7 cellular contexts compared by ENCODE assay signal in the genomic region with DNA sequence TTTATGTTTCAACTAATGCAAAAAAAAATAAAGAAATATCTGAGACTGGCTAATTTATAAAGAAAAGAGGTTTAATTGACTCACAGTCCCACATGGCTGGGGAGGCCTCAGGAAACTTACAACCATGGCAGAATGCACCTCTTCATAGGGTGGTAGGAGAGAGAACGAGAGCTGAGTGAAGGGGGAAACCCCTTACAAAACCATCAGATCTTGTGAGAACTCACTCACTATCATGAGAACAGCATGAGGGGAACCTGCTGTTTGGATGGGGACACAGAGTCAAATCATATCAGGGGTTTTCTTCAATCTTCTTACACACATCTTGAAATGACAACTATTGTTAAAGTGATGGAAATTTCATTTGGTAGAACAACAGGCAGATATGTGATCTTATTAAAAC. TPM values are rescaled to one million over a fixed set of nuclear protein-coding genes. Genes with fewer than 3 reads are reported as not detected.
A peak's percentile ranks its signal among the peaks of the same experiment; 100 is the strongest.
DNase-seq lines count a peak whose midpoint lies in the region; ATAC-seq and TF ChIP-seq lines count a peak whose summit lies in the region.
"Not testable (repeated sequence)": the region's sequence is repeated elsewhere in the genome, so short reads cannot be mapped to it uniquely, and the experiment has no call there.

No MANE protein-coding gene starts in this region.

- POLR2A ChIA-PET in GM10248 (lab: Yijun Ruan, JAX): not testable (repeated sequence)

- not testable (repeated sequence) for TF ChIP-seq CTCF in GM10248 (IDR thresholded peaks at IDR 0.05; ENCODE audit: control extremely low read depth, extremely low read depth, low read depth, missing control alignments)

- not testable (repeated sequence) for H3K4me1 Mint-ChIP-seq in activated T-cell treated with anti-CD3 and anti-CD28 coated beads, Interleukin-2, amount 50 U/mL, for 72 hours (ENCODE audit: low read depth); stimulated activated effector memory CD8-positive, alpha-beta T cell treated with anti-CD3 and anti-CD28 coated beads, Interleukin-12 subunit alpha, Interleukin-12 subunit beta, amount 100 ng/mL, for 72 hours; stimulated activated naive CD8-positive, alpha-beta T cell treated with anti-CD3 and anti-CD28 coated beads, Interleukin-15, amount 100 ng/mL, for 72 hours

- ATAC-seq in GM18868 (IDR thresholded peaks at IDR 0.05; ENCODE audit: unreplicated experiment) (peak; percentile 90), GM21825 (IDR thresholded peaks at IDR 0.05; ENCODE audit: unreplicated experiment) (peak; percentile 58), HG03442 (IDR thresholded peaks at IDR 0.05; ENCODE audit: unreplicated experiment) (peak; percentile 61)
- peak; percentile 66 to 70 for ATAC-seq in activated T-cell treated with anti-CD3 and anti-CD28 coated beads, Interleukin-2, amount 50 U/mL, for 72 hours (replicated peaks in 1 of 2)
- peak; percentile 66 for ATAC-seq in stimulated activated effector memory CD8-positive, alpha-beta T cell treated with anti-CD3 and anti-CD28 coated beads, Interleukin-12 subunit alpha, Interleukin-12 subunit beta, amount 100 ng/mL, for 72 hours
- peak; percentile 76 for ATAC-seq in stimulated activated naive CD8-positive, alpha-beta T cell treated with anti-CD3 and anti-CD28 coated beads, Interleukin-15, amount 100 ng/mL, for 72 hours

- not testable (repeated sequence) for H3K4me3 Mint-ChIP-seq in activated T-cell treated with anti-CD3 and anti-CD28 coated beads, Interleukin-2, amount 50 U/mL, for 72 hours; stimulated activated effector memory CD8-positive, alpha-beta T cell treated with anti-CD3 and anti-CD28 coated beads, Interleukin-12 subunit alpha, Interleukin-12 subunit beta, amount 100 ng/mL, for 72 hours; stimulated activated naive CD8-positive, alpha-beta T cell treated with anti-CD3 and anti-CD28 coated beads, Interleukin-15, amount 100 ng/mL, for 72 hours

- DNase-seq in GM10248 (ENCODE audit: extremely low spot score): peak; percentile 9
- not testable (repeated sequence) for DNase-seq in activated T-cell treated with anti-CD3 and anti-CD28 coated beads, Interleukin-2, amount 50 U/mL, for 72 hours; stimulated activated effector memory CD8-positive, alpha-beta T cell treated with anti-CD3 and anti-CD28 coated beads, Interleukin-12 subunit alpha, Interleukin-12 subunit beta, amount 100 ng/mL, for 72 hours (ENCODE audit: low spot score in 2 of 2); stimulated activated naive CD8-positive, alpha-beta T cell treated with anti-CD3 and anti-CD28 coated beads, Interleukin-15, amount 100 ng/mL, for 72 hours

- not testable (repeated sequence) for H3K27ac Mint-ChIP-seq in activated T-cell treated with anti-CD3 and anti-CD28 coated beads, Interleukin-2, amount 50 U/mL, for 72 hours; stimulated activated effector memory CD8-positive, alpha-beta T cell treated with anti-CD3 and anti-CD28 coated beads, Interleukin-12 subunit alpha, Interleukin-12 subunit beta, amount 100 ng/mL, for 72 hours; stimulated activated naive CD8-positive, alpha-beta T cell treated with anti-CD3 and anti-CD28 coated beads, Interleukin-15, amount 100 ng/mL, for 72 hours

- not testable (repeated sequence) for H3K36me3 Mint-ChIP-seq in activated T-cell treated with anti-CD3 and anti-CD28 coated beads, Interleukin-2, amount 50 U/mL, for 72 hours (ENCODE audit: insufficient read depth in 2 of 2); stimulated activated effector memory CD8-positive, alpha-beta T cell treated with anti-CD3 and anti-CD28 coated beads, Interleukin-12 subunit alpha, Interleukin-12 subunit beta, amount 100 ng/mL, for 72 hours

- CTCF ChIA-PET in GM10248 (lab: Yijun Ruan, JAX): interaction anchor here (0.8 to 1.6 kb wide), 3 partner anchors 8 to 21 kb away, joined by 3 to 4 read pairs (median 3); no protein-coding TSS in a partner anchor

- peaks cover 13% of the 10 kb centered on the region for H3K27me3 Mint-ChIP-seq in activated T-cell treated with anti-CD3 and anti-CD28 coated beads, Interleukin-2, amount 50 U/mL, for 72 hours (ENCODE audit: low read depth)
- H3K27me3 Mint-ChIP-seq in stimulated activated naive CD8-positive, alpha-beta T cell treated with anti-CD3 and anti-CD28 coated beads, Interleukin-15, amount 100 ng/mL, for 72 hours: not testable (repeated sequence)

- not testable (repeated sequence) for H3K9me3 Mint-ChIP-seq in activated T-cell treated with anti-CD3 and anti-CD28 coated beads, Interleukin-2, amount 50 U/mL, for 72 hours; stimulated activated effector memory CD8-positive, alpha-beta T cell treated with anti-CD3 and anti-CD28 coated beads, Interleukin-12 subunit alpha, Interleukin-12 subunit beta, amount 100 ng/mL, for 72 hours; stimulated activated naive CD8-positive, alpha-beta T cell treated with anti-CD3 and anti-CD28 coated beads, Interleukin-15, amount 100 ng/mL, for 72 hours

RNA-seq across cellular contexts. Expression of a gene that starts 24.6 kb away (rescaled TPM):
- 10 to 100 TPM; 36.3 to 39.5 TPM for total RNA-seq in activated T-cell treated with anti-CD3 and anti-CD28 coated beads, Interleukin-2, amount 50 U/mL, for 72 hours
